Comparison of ENCODE assay signal across 1 cellular context in the genomic region with DNA sequence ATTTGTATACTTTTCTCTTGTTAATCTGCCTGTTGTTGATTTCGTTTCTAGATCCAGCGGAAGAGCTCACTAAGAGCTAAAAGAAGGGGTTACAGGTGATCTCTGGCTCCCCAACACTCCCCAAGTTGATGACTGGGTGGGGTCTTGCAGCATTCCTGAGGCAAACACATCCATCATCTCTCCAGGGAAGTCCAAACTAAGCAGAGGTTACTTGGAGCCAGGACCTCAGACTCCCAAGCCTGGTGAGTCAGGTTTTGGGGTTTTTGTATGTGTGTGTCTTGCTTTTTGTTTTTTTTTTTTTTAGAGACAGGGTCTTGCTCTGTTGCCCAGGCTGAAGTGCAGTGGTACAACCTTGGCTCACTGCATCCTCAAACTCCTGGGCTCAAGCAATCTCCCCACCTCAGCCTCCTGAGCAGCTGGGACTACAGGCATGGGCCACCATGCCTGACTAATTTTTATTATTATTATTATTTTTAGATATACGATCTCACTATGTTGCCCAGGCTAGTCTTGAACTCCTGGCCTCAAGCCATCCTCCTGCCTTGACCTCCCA.
TF ChIP-seq lines count a peak whose summit lies in the region.

No MANE protein-coding gene starts in this region.

TF ChIP-seq in WTC11, 78 proteins besides CTCF, POLR2A, EP300 and RAD21 (continued from another document):
- TF ChIP-seq, protein P1, sequence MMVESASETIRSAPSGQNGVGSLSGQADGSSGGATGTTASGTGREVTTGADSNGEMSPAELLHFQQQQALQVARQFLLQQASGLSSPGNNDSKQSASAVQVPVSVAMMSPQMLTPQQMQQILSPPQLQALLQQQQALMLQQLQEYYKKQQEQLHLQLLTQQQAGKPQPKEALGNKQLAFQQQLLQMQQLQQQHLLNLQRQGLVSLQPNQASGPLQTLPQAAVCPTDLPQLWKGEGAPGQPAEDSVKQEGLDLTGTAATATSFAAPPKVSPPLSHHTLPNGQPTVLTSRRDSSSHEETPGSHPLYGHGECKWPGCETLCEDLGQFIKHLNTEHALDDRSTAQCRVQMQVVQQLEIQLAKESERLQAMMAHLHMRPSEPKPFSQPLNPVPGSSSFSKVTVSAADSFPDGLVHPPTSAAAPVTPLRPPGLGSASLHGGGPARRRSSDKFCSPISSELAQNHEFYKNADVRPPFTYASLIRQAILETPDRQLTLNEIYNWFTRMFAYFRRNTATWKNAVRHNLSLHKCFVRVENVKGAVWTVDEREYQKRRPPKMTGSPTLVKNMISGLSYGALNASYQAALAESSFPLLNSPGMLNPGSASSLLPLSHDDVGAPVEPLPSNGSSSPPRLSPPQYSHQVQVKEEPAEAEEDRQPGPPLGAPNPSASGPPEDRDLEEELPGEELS (CRISPR knock-in tag; IDR thresholded peaks at IDR 0.05) = no peak
- TF ChIP-seq ZNF121 (CRISPR knock-in tag; IDR thresholded peaks at IDR 0.05) (peak; percentile 70; the same call in 1 of the 2 replicates), NR2C2 (CRISPR knock-in tag; IDR thresholded peaks at IDR 0.05) (no peak), ZMAT4 (CRISPR knock-in tag; IDR thresholded peaks at IDR 0.05) (no peak), ZNF416 (CRISPR knock-in tag; IDR thresholded peaks at IDR 0.05) (no peak), E2F5 (CRISPR knock-in tag; IDR thresholded peaks at IDR 0.05) (no peak)
- TF ChIP-seq, protein P2, sequence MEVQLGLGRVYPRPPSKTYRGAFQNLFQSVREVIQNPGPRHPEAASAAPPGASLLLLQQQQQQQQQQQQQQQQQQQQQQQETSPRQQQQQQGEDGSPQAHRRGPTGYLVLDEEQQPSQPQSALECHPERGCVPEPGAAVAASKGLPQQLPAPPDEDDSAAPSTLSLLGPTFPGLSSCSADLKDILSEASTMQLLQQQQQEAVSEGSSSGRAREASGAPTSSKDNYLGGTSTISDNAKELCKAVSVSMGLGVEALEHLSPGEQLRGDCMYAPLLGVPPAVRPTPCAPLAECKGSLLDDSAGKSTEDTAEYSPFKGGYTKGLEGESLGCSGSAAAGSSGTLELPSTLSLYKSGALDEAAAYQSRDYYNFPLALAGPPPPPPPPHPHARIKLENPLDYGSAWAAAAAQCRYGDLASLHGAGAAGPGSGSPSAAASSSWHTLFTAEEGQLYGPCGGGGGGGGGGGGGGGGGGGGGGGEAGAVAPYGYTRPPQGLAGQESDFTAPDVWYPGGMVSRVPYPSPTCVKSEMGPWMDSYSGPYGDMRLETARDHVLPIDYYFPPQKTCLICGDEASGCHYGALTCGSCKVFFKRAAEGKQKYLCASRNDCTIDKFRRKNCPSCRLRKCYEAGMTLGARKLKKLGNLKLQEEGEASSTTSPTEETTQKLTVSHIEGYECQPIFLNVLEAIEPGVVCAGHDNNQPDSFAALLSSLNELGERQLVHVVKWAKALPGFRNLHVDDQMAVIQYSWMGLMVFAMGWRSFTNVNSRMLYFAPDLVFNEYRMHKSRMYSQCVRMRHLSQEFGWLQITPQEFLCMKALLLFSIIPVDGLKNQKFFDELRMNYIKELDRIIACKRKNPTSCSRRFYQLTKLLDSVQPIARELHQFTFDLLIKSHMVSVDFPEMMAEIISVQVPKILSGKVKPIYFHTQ (CRISPR knock-in tag; IDR thresholded peaks at IDR 0.05) = no peak
